10 cellular contexts compared by ENCODE assay signal in genomic region chrX:138986866-138987265, GRCh38.
"Had no signal": no experiment of that assay in that cellular context is flagged by ENCODE, and none has a peak within 500 bp of the region (broad histone marks: within the 10 kb centered on the region; RNA-seq: fewer than 3 reads in every experiment).

No MANE protein-coding gene starts in this region.

- H3K4me3 ChIP-seq: left ventricle myocardium inferior, sigmoid colon had no signal

- H3K36me3 ChIP-seq: left ventricle myocardium inferior, sigmoid colon had no signal

- H3K4me1 ChIP-seq: left ventricle myocardium inferior, sigmoid colon had no signal

- H3K27me3 ChIP-seq: sigmoid colon had no signal

- H3K9me3 ChIP-seq: left ventricle myocardium inferior, sigmoid colon had no signal

- DNase-seq: activated CD4-positive, alpha-beta T cell treated with anti-CD3 and anti-CD28 coated beads, Interleukin-2, amount 50 U/mL, for 4 hours; activated effector memory CD4-positive, alpha-beta T cell treated with Interleukin-2 at 50 U/mL for 16 hours; activated T-cell treated with anti-CD3 and anti-CD28 coated beads, Interleukin-2, amount 50 U/mL, for 24 hours; immature natural killer cell; left ventricle myocardium inferior; sigmoid colon; stimulated activated CD4-positive, alpha-beta T cell treated with anti-CD3 and anti-CD28 coated beads, Interleukin-2, amount 100 ng/mL, for 48 hours; stimulated activated naive CD4-positive, alpha-beta T cell treated with Interleukin-2 at 50 U/mL for 16 hours; T-helper 17 cell had no signal

- H3K27ac ChIP-seq: left ventricle myocardium inferior, sigmoid colon had no signal

- ATAC-seq: esophagus mucosa, T-helper 17 cell had no signal
